ENCODE assay signal across 10 cellular contexts in the genomic region with DNA sequence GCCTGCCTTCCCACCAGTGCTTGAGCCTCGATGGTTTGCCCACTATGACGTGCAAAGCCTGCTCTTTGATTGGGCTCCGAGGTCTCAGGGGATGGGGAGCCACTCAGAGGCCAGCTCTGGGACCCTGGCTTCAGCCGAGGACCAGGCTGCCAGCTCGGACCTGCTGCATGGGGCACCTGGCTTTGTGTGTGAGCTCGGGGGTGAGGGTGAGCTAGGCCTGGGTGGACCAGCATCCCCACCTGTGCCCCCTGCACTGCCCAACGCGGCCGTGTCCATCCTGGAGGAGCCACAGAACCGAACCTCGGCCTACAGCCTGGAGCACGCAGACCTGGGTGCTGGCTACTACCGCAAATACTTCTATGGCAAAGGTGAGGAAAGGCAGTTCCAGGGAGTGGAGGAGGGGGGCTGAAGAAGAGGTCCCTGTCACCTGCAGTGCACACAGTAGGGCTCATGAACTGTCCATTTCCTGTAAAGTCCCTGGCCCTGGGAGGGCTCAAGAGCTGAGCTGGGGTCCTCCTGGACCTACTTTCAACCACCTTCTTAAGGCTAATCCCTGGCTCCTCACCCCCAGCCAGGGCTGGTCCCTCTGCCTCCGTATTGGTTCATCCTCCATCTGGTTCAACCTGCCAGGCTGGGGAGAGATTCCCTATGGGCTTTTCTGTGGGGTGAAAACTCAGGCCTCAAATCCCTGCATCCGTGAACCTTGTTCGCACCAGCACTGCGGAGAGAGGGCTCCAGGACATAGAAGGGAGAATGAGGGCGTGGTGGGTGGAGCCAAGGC. TPM values are rescaled to one million over a fixed set of nuclear protein-coding genes. Genes with fewer than 3 reads are reported as not detected.
DNase-seq lines count a peak whose midpoint lies in the region; ATAC-seq and TF ChIP-seq lines count a peak whose summit lies in the region.
"Had no signal": no experiment of that assay in that cellular context is flagged by ENCODE, and none has a peak within 500 bp of the region (broad histone marks: within the 10 kb centered on the region; RNA-seq: fewer than 3 reads in every experiment).

No MANE protein-coding gene starts in this region.

- H3K4me3 ChIP-seq in left lung = peak overlapping the region; percentile 7 to 74

- H3K4me3 Mint-ChIP-seq in activated CD4-positive, alpha-beta T cell treated with anti-CD3 and anti-CD28 coated beads, Interleukin-2, amount 10 ng/mL, durations not matched to agents 7 days and 5 days = peak overlapping the region; percentile 83
- H3K4me3 Mint-ChIP-seq in activated T-helper 17 cell treated with anti-CD3 and anti-CD28 coated beads, Interleukin-2, amount 50 U/mL, for 72 hours = peak overlapping the region; percentile 97

- peaks cover 0 to 56% of the 10 kb centered on the region in 2 donors for H3K36me3 ChIP-seq in left lung

- no peak for DNase-seq in activated CD4-positive, alpha-beta T cell treated with anti-CD3 and anti-CD28 coated beads, Interleukin-2, amount 10 ng/mL, durations not matched to agents 7 days and 5 days
- no peak for DNase-seq in activated CD4-positive, alpha-beta T cell treated with anti-CD3 and anti-CD28 coated beads for 4 hours
- DNase-seq in left lung = no peak
- no peak for DNase-seq in substantia nigra (lab: John Stamatoyannopoulos, UW)
- no peak for DNase-seq in stimulated activated naive CD4-positive, alpha-beta T cell treated with Interleukin-2 at 50 U/mL for 16 hours (lab: John Stamatoyannopoulos, UW)
- DNase-seq: NCI-H2171 treated with DMSO at 0.1 percent for 48 hours, SK-N-SH had no signal

- H3K4me1 Mint-ChIP-seq in activated CD4-positive, alpha-beta T cell treated with anti-CD3 and anti-CD28 coated beads, Interleukin-2, amount 10 ng/mL, durations not matched to agents 7 days and 5 days = peaks cover 51% of the 10 kb centered on the region
- H3K4me1 Mint-ChIP-seq in activated T-helper 17 cell treated with anti-CD3 and anti-CD28 coated beads, Interleukin-2, amount 50 U/mL, for 72 hours = peaks cover 8% of the 10 kb centered on the region

- no peaks in the 10 kb centered on the region for H3K27me3 ChIP-seq in left lung

- POLR2A ChIA-PET in activated CD4-positive, alpha-beta T cell treated with anti-CD3 and anti-CD28 coated beads, Interleukin-2, amount 10 ng/mL, durations not matched to agents 7 days and 5 days (lab: Charles Lee) = interaction anchor here (1.3 kb wide), 1 partner anchor 10 kb away, joined by 3 read pairs; no protein-coding TSS in a partner anchor

- no peaks in the 10 kb centered on the region for H3K9me3 ChIP-seq in left lung
- H3K9me3 ChIP-seq: SK-N-SH had no signal

- no peaks in the 10 kb centered on the region for H3K9me3 Mint-ChIP-seq in activated CD4-positive, alpha-beta T cell treated with anti-CD3 and anti-CD28 coated beads, Interleukin-2, amount 10 ng/mL, durations not matched to agents 7 days and 5 days
- no peaks in the 10 kb centered on the region for H3K9me3 Mint-ChIP-seq in activated T-helper 17 cell treated with anti-CD3 and anti-CD28 coated beads, Interleukin-2, amount 50 U/mL, for 72 hours

- no peak for TF ChIP-seq CTCF in left lung (IDR thresholded peaks at IDR 0.05)

- H3K4me1 ChIP-seq in left lung = peaks cover 11 to 62% of the 10 kb centered on the region in 2 donors

- ATAC-seq in activated T-helper 17 cell treated with anti-CD3 and anti-CD28 coated beads, Interleukin-2, amount 50 U/mL, for 72 hours (replicated peaks) = no peak
- ATAC-seq in left lung (no peak), GM19455 (IDR thresholded peaks at IDR 0.05; ENCODE audit: unreplicated experiment) (no peak), HG03442 (IDR thresholded peaks at IDR 0.05; ENCODE audit: unreplicated experiment) (no peak)

- H3K27ac Mint-ChIP-seq in activated CD4-positive, alpha-beta T cell treated with anti-CD3 and anti-CD28 coated beads, Interleukin-2, amount 10 ng/mL, durations not matched to agents 7 days and 5 days = peak overlapping the region; percentile 84
- H3K27ac Mint-ChIP-seq in activated T-helper 17 cell treated with anti-CD3 and anti-CD28 coated beads, Interleukin-2, amount 50 U/mL, for 72 hours = peak overlapping the region; percentile 59

- H3K27me3 Mint-ChIP-seq in activated CD4-positive, alpha-beta T cell treated with anti-CD3 and anti-CD28 coated beads, Interleukin-2, amount 10 ng/mL, durations not matched to agents 7 days and 5 days = no peaks in the 10 kb centered on the region
- H3K27me3 Mint-ChIP-seq in activated T-helper 17 cell treated with anti-CD3 and anti-CD28 coated beads, Interleukin-2, amount 50 U/mL, for 72 hours = no peaks in the 10 kb centered on the region

- peaks cover 46% of the 10 kb centered on the region for H3K36me3 Mint-ChIP-seq in activated CD4-positive, alpha-beta T cell treated with anti-CD3 and anti-CD28 coated beads, Interleukin-2, amount 10 ng/mL, durations not matched to agents 7 days and 5 days (ENCODE audit: low read depth)
- peaks cover 78% of the 10 kb centered on the region for H3K36me3 Mint-ChIP-seq in activated T-helper 17 cell treated with anti-CD3 and anti-CD28 coated beads, Interleukin-2, amount 50 U/mL, for 72 hours (ENCODE audit: low read depth)

- H3K27ac ChIP-seq in left lung (peak overlapping the region; percentile 84 to 92), substantia nigra (ENCODE audit: low read depth, low read length, poor library complexity, severe bottlenecking) (peak overlapping the region; percentile 88)

- CTCF ChIA-PET in activated CD4-positive, alpha-beta T cell treated with anti-CD3 and anti-CD28 coated beads, Interleukin-2, amount 10 ng/mL, durations not matched to agents 7 days and 5 days (lab: Charles Lee) = interaction anchor here (1.4 to 5.3 kb wide), 6 partner anchors 8 to 219 kb away, joined by 4 to 24 read pairs (median 6); a partner anchor contains a TSS

- intact Hi-C loops in left lung (cut with DNase I) = no loop called here

RNA-seq across cellular contexts. Expression of a gene that starts 3.5 kb away (rescaled TPM):
- total RNA-seq in activated CD4-positive, alpha-beta T cell treated with anti-CD3 and anti-CD28 coated beads, Interleukin-2, amount 10 ng/mL, durations not matched to agents 7 days and 5 days = 100 to 1,000 TPM; 229 to 235 TPM
- 100 to 1,000 TPM; 135 to 144 TPM for total RNA-seq in activated T-helper 17 cell treated with anti-CD3 and anti-CD28 coated beads, Interleukin-2, amount 50 U/mL, for 72 hours
- total RNA-seq in left lung = 100 to 1,000 TPM in 1 of 2 donors, 10 to 100 TPM in 1; 77.3 to 107 TPM

RNA-seq across cellular contexts. Expression of a gene that starts 21.3 kb away (rescaled TPM):
- total RNA-seq in activated CD4-positive, alpha-beta T cell treated with anti-CD3 and anti-CD28 coated beads, Interleukin-2, amount 10 ng/mL, durations not matched to agents 7 days and 5 days = 10 to 100 TPM; 76.7 to 79.8 TPM
- 100 to 1,000 TPM in 1 of 2 donors, 10 to 100 TPM in 1; 82.5 to 150 TPM for total RNA-seq in activated T-helper 17 cell treated with anti-CD3 and anti-CD28 coated beads, Interleukin-2, amount 50 U/mL, for 72 hours
- total RNA-seq in left lung = 10 to 100 TPM; 56.5 to 67.9 TPM

RNA-seq across cellular contexts. Expression of a gene that starts 25.8 kb away (rescaled TPM):
- 10 to 100 TPM; 47.7 to 50.2 TPM for total RNA-seq in activated CD4-positive, alpha-beta T cell treated with anti-CD3 and anti-CD28 coated beads, Interleukin-2, amount 10 ng/mL, durations not matched to agents 7 days and 5 days
- 10 to 100 TPM; 20.8 to 39.1 TPM for total RNA-seq in activated T-helper 17 cell treated with anti-CD3 and anti-CD28 coated beads, Interleukin-2, amount 50 U/mL, for 72 hours
- 10 to 100 TPM; 36.7 to 44.5 TPM for total RNA-seq in left lung

RNA-seq across cellular contexts. Expression of a gene that starts 27.4 kb away (rescaled TPM):
- 10 to 100 TPM; 61.0 to 67.1 TPM for total RNA-seq in activated CD4-positive, alpha-beta T cell treated with anti-CD3 and anti-CD28 coated beads, Interleukin-2, amount 10 ng/mL, durations not matched to agents 7 days and 5 days
- 10 to 100 TPM; 64.9 to 83.2 TPM for total RNA-seq in activated T-helper 17 cell treated with anti-CD3 and anti-CD28 coated beads, Interleukin-2, amount 50 U/mL, for 72 hours
- 100 to 1,000 TPM in 1 of 2 donors, 10 to 100 TPM in 1; 74.7 to 100 TPM for total RNA-seq in left lung

RNA-seq across cellular contexts. Expression of a gene that starts 45.8 kb away (rescaled TPM):
- 1 to 10 TPM in 1 of 2 experiments, under 1 TPM in 1; 1.00 to 3.3 TPM for total RNA-seq in activated CD4-positive, alpha-beta T cell treated with anti-CD3 and anti-CD28 coated beads, Interleukin-2, amount 10 ng/mL, durations not matched to agents 7 days and 5 days
- total RNA-seq in activated T-helper 17 cell treated with anti-CD3 and anti-CD28 coated beads, Interleukin-2, amount 50 U/mL, for 72 hours = under 1 TPM; 0.52 to 0.79 TPM
- total RNA-seq in left lung = 1 to 10 TPM in 1 of 2 donors, not detected in 1; 2.0 TPM
